14 cellular contexts compared by ENCODE assay signal in genomic region chr3:27138562-27138961, GRCh38.
"Had no signal": no experiment of that assay in that cellular context is flagged by ENCODE, and none has a peak within 500 bp of the region (broad histone marks: within the 10 kb centered on the region; RNA-seq: fewer than 3 reads in every experiment).

No MANE protein-coding gene starts in this region.

- H3K27ac Mint-ChIP-seq: activated naive CD4-positive, alpha-beta T cell treated with anti-CD3 and anti-CD28 coated beads, Interleukin-2, amount 10 ng/mL, durations not matched to agents 7 days and 5 days; immature natural killer cell; naive thymus-derived CD4-positive, alpha-beta T cell had no signal

- H3K36me3 ChIP-seq: ovary, tibial nerve, uterus had no signal

- DNase-seq: activated naive CD4-positive, alpha-beta T cell treated with anti-CD3 and anti-CD28 coated beads, Interleukin-2, amount 10 ng/mL, durations not matched to agents 7 days and 5 days; erythroblast; glutamatergic neuron; immature natural killer cell; naive thymus-derived CD4-positive, alpha-beta T cell; ovary; stimulated activated CD4-positive, alpha-beta T cell treated with anti-CD3 and anti-CD28 coated beads, Interleukin-15, amount 100 ng/mL, for 24 hours; stimulated activated CD4-positive, alpha-beta T cell treated with anti-CD3 and anti-CD28 coated beads, Interleukin-4, amount 100 ng/mL, for 1 hour; stimulated activated naive CD4-positive, alpha-beta T cell treated with Interleukin-2 at 50 U/mL for 16 hours; substantia nigra; uterus had no signal

- H3K27me3 ChIP-seq: ovary, tibial nerve, uterus had no signal

- H3K4me1 ChIP-seq: tibial nerve, uterus had no signal

- H3K27me3 Mint-ChIP-seq: activated naive CD4-positive, alpha-beta T cell treated with anti-CD3 and anti-CD28 coated beads, Interleukin-2, amount 10 ng/mL, durations not matched to agents 7 days and 5 days had no signal

- H3K36me3 Mint-ChIP-seq: activated naive CD4-positive, alpha-beta T cell treated with anti-CD3 and anti-CD28 coated beads, Interleukin-2, amount 10 ng/mL, durations not matched to agents 7 days and 5 days; naive thymus-derived CD4-positive, alpha-beta T cell had no signal

- ATAC-seq: activated CD4-positive, CD25-positive, alpha-beta regulatory T cell treated with anti-CD3 and anti-CD28 coated beads, Interleukin-2, amount 50 U/mL, for 24 hours; naive thymus-derived CD4-positive, alpha-beta T cell had no signal

- H3K4me3 ChIP-seq: ovary, skin epidermis, tibial nerve, uterus had no signal

- H3K9me3 ChIP-seq: ovary, uterus had no signal

- H3K27ac ChIP-seq: ovary, skin epidermis, tibial nerve, uterus had no signal

- H3K4me3 Mint-ChIP-seq: activated naive CD4-positive, alpha-beta T cell treated with anti-CD3 and anti-CD28 coated beads, Interleukin-2, amount 10 ng/mL, durations not matched to agents 7 days and 5 days; immature natural killer cell; naive thymus-derived CD4-positive, alpha-beta T cell had no signal

- H3K4me1 Mint-ChIP-seq: activated naive CD4-positive, alpha-beta T cell treated with anti-CD3 and anti-CD28 coated beads, Interleukin-2, amount 10 ng/mL, durations not matched to agents 7 days and 5 days; immature natural killer cell; naive thymus-derived CD4-positive, alpha-beta T cell had no signal
